ENCODE assay signal across 1 cellular context in genomic region chr22:43078522-43078921, GRCh38.
TF ChIP-seq lines count a peak whose summit lies in the region.

No MANE protein-coding gene starts in this region.

TF ChIP-seq in HepG2, 621 proteins besides CTCF, POLR2A, EP300 and RAD21 (continued from another document and continues in another):
- TF ChIP-seq ZNF512 (CRISPR knock-in tag; IDR thresholded peaks at IDR 0.05) (no peak), MYNN (CRISPR knock-in tag; IDR thresholded peaks at IDR 0.05; ENCODE audit: low read depth) (no peak), ZNF503 (CRISPR knock-in tag; IDR thresholded peaks at IDR 0.05) (no peak), MTF2 (CRISPR knock-in tag; IDR thresholded peaks at IDR 0.05; ENCODE audit: borderline replicate concordance) (no peak), SATB2 (CRISPR knock-in tag; IDR thresholded peaks at IDR 0.05) (no peak), ZNF703 (CRISPR knock-in tag; IDR thresholded peaks at IDR 0.05; ENCODE audit: borderline replicate concordance) (no peak), ATAD3A (CRISPR knock-in tag; IDR thresholded peaks at IDR 0.05) (no peak), ARHGAP35 (CRISPR knock-in tag; IDR thresholded peaks at IDR 0.05; ENCODE audit: borderline replicate concordance) (no peak), ZNF782 (CRISPR knock-in tag; IDR thresholded peaks at IDR 0.05; ENCODE audit: borderline replicate concordance) (no peak), HNF1A (IDR thresholded peaks at IDR 0.05; ENCODE audit: low read depth) (no peak), HNF1A (CRISPR knock-in tag; IDR thresholded peaks at IDR 0.05; ENCODE audit: borderline replicate concordance) (no peak), ZNF710 (CRISPR knock-in tag; IDR thresholded peaks at IDR 0.05; ENCODE audit: borderline replicate concordance) (no peak), RFX1 (IDR thresholded peaks at IDR 0.05) (no peak), FOSL2 (CRISPR knock-in tag; IDR thresholded peaks at IDR 0.05) (peak; percentile 82), ZBTB40 (IDR thresholded peaks at IDR 0.05) (no peak), ZBTB40 (CRISPR knock-in tag; IDR thresholded peaks at IDR 0.05) (no peak), ZNF562 (CRISPR knock-in tag; IDR thresholded peaks at IDR 0.05; ENCODE audit: borderline replicate concordance) (no peak), MNT (IDR thresholded peaks at IDR 0.05) (no peak), SOX5 (CRISPR knock-in tag; IDR thresholded peaks at IDR 0.05; ENCODE audit: borderline replicate concordance) (peak; percentile 72; the same call in 1 of the 2 replicates), ZMYM4 (CRISPR knock-in tag; IDR thresholded peaks at IDR 0.05) (no peak), ZNF350 (CRISPR knock-in tag; IDR thresholded peaks at IDR 0.05; ENCODE audit: borderline replicate concordance, low read depth) (no peak), FOXO4 (CRISPR knock-in tag; conservative IDR thresholded peaks at IDR 0.05) (no peak), RFX3 (CRISPR knock-in tag; IDR thresholded peaks at IDR 0.05) (no peak), AGO2 (optimal IDR thresholded peaks at IDR 0.05; ENCODE audit: low read depth, low read length) (no peak), REL (CRISPR knock-in tag; conservative IDR thresholded peaks at IDR 0.05) (no peak), ZNF12 (CRISPR knock-in tag; IDR thresholded peaks at IDR 0.05) (no peak), ZNF761 (CRISPR knock-in tag; conservative IDR thresholded peaks at IDR 0.05) (no peak), RBM39 (IDR thresholded peaks at IDR 0.05; ENCODE audit: low read depth, low read length, poor library complexity, severe bottlenecking) (no peak), ETS1 (CRISPR knock-in tag; IDR thresholded peaks at IDR 0.05) (no peak)
